ENCODE assay signal across 29 cellular contexts in genomic region chr1:157217486-157217885, GRCh38.
"Had no signal": no experiment of that assay in that cellular context is flagged by ENCODE, and none has a peak within 500 bp of the region (broad histone marks: within the 10 kb centered on the region; RNA-seq: fewer than 3 reads in every experiment).

No MANE protein-coding gene starts in this region.

- H3K36me3 Mint-ChIP-seq: stimulated activated effector memory CD8-positive, alpha-beta T cell treated with anti-CD3 and anti-CD28 coated beads, Interleukin-12 subunit alpha, Interleukin-12 subunit beta, amount 100 ng/mL, for 72 hours had no signal

- H3K79me2 ChIP-seq: parathyroid adenoma had no signal

- H3K9ac ChIP-seq: parathyroid adenoma had no signal

- H3K36me3 ChIP-seq: ovary, right lobe of liver, sigmoid colon, stomach, thoracic aorta, thyroid gland, tibial nerve, upper lobe of left lung, vagina had no signal

- DNase-seq: nephron progenitor cell; occipital lobe; ovary; posterior cingulate gyrus; psoas muscle; right cardiac atrium; right lobe of liver; sigmoid colon; small intestine; stimulated activated CD4-positive, alpha-beta T cell treated with anti-CD3 and anti-CD28 coated beads, Interleukin-15, amount 100 ng/mL, for 24 hours; stimulated activated CD4-positive, alpha-beta T cell treated with anti-CD3 and anti-CD28 coated beads, Interleukin-2, amount 100 ng/mL, for 24 hours; stimulated activated CD4-positive, alpha-beta T cell treated with anti-CD3 and anti-CD28 coated beads, Interleukin-2, amount 100 ng/mL, for 48 hours; stimulated activated CD4-positive, alpha-beta T cell treated with anti-CD3 and anti-CD28 coated beads, Interleukin-4, amount 100 ng/mL, for 24 hours; stimulated activated naive B cell treated with anti-CD40 and anti-IgM and Interleukin-4, amounts not matched to agents 10 μg/mL and 1 μg/mL and 100 μg/mL, for 72 hours; stimulated activated naive CD4-positive, alpha-beta T cell treated with Interleukin-2 at 50 U/mL for 16 hours; stomach; thyroid gland; trophoblast cell; upper lobe of left lung had no signal

- H3K4me1 ChIP-seq: parathyroid adenoma, psoas muscle, right lobe of liver, sigmoid colon, stomach, thyroid gland, tibial nerve, upper lobe of left lung, vagina had no signal

- ATAC-seq: natural killer cell treated with Interleukin-12 subunit alpha and Interleukin-12 subunit beta and Interleukin-15 and Interleukin-18, amount 100 ng/mL, for 72 hours; psoas muscle; right cardiac atrium; stimulated activated effector memory CD8-positive, alpha-beta T cell treated with anti-CD3 and anti-CD28 coated beads, Interleukin-12 subunit alpha, Interleukin-12 subunit beta, amount 100 ng/mL, for 72 hours; stimulated activated naive B cell treated with anti-CD40 and anti-IgM and Interleukin-4, amounts not matched to agents 10 μg/mL and 1 μg/mL and 100 μg/mL, for 72 hours had no signal

- H3K27ac Mint-ChIP-seq: natural killer cell treated with Interleukin-12 subunit alpha and Interleukin-12 subunit beta and Interleukin-15 and Interleukin-18, amount 100 ng/mL, for 72 hours; nephron progenitor cell; progenitor cell of endocrine pancreas; stimulated activated effector memory CD8-positive, alpha-beta T cell treated with anti-CD3 and anti-CD28 coated beads, Interleukin-12 subunit alpha, Interleukin-12 subunit beta, amount 100 ng/mL, for 72 hours; stimulated activated naive B cell treated with anti-CD40 and anti-IgM and Interleukin-4, amounts not matched to agents 10 μg/mL and 1 μg/mL and 100 μg/mL, for 72 hours; stimulated activated naive CD8-positive, alpha-beta T cell treated with anti-CD3 and anti-CD28 coated beads, Interleukin-15, Interleukin-2, amounts not matched to agents 100 ng/mL and 50 ng/mL, for 24 hours had no signal

- H3K4me3 ChIP-seq: ovary, psoas muscle, right lobe of liver, sigmoid colon, stomach, thoracic aorta, thyroid gland, tibial nerve, upper lobe of left lung, vagina had no signal

- H3K27me3 Mint-ChIP-seq: progenitor cell of endocrine pancreas had no signal

- H3K27ac ChIP-seq: ovary, parathyroid adenoma, psoas muscle, right lobe of liver, sigmoid colon, stomach, thoracic aorta, thyroid gland, tibial nerve, upper lobe of left lung, vagina had no signal

- FAIRE-seq: small intestine, urothelium cell line had no signal

- H2AFZ ChIP-seq: parathyroid adenoma had no signal

- H3K27me3 ChIP-seq: ovary, right lobe of liver, sigmoid colon, thyroid gland, tibial nerve, upper lobe of left lung, vagina had no signal

- H3K4me1 Mint-ChIP-seq: nephron progenitor cell; neural crest cell; stimulated activated effector memory CD8-positive, alpha-beta T cell treated with anti-CD3 and anti-CD28 coated beads, Interleukin-12 subunit alpha, Interleukin-12 subunit beta, amount 100 ng/mL, for 72 hours; stimulated activated naive B cell treated with anti-CD40 and anti-IgM and Interleukin-4, amounts not matched to agents 10 μg/mL and 1 μg/mL and 100 μg/mL, for 72 hours had no signal

- H3K9me3 ChIP-seq: ovary, right lobe of liver, thyroid gland, vagina had no signal

- H3K4me3 Mint-ChIP-seq: natural killer cell treated with Interleukin-12 subunit alpha and Interleukin-12 subunit beta and Interleukin-15 and Interleukin-18, amount 100 ng/mL, for 72 hours; nephron progenitor cell; neural crest cell; stimulated activated effector memory CD8-positive, alpha-beta T cell treated with anti-CD3 and anti-CD28 coated beads, Interleukin-12 subunit alpha, Interleukin-12 subunit beta, amount 100 ng/mL, for 72 hours; stimulated activated naive B cell treated with anti-CD40 and anti-IgM and Interleukin-4, amounts not matched to agents 10 μg/mL and 1 μg/mL and 100 μg/mL, for 72 hours; stimulated activated naive CD8-positive, alpha-beta T cell treated with anti-CD3 and anti-CD28 coated beads, Interleukin-15, Interleukin-2, amounts not matched to agents 100 ng/mL and 50 ng/mL, for 24 hours had no signal
